9 cellular contexts compared by ENCODE assay signal in genomic region chr7:6576024-6576866, GRCh38. TPM values are rescaled to one million over a fixed set of nuclear protein-coding genes. Genes with fewer than 3 reads are reported as not detected.
A peak's percentile ranks its signal among the peaks of the same experiment; 100 is the strongest.
DNase-seq lines count a peak whose midpoint lies in the region; ATAC-seq and TF ChIP-seq lines count a peak whose summit lies in the region.
"Had no signal": no experiment of that assay in that cellular context is flagged by ENCODE, and none has a peak within 500 bp of the region (broad histone marks: within the 10 kb centered on the region; RNA-seq: fewer than 3 reads in every experiment).

No MANE protein-coding gene starts in this region.

- no peaks in the 10 kb centered on the region for H4K20me1 ChIP-seq in SK-N-SH (ENCODE audit: insufficient read depth)

- WGBS in SK-N-SH (ENCODE audit: low lambda C conversion rate), result 54% methylated on average over 14 of the region's 14 CpGs
- 74% methylated on average over 14 of the region's 14 CpGs for WGBS in right cardiac atrium

- H3K4me1 ChIP-seq in SK-N-SH (ENCODE audit: control insufficient read depth in 1 of 2, insufficient read depth in 2 of 2, low read depth in 1 of 2, low read length in 1 of 2) (peaks cover 0 to 7% of the 10 kb centered on the region in 2 experiments; a peak in 1 of 4 replicates), right cardiac atrium (ENCODE audit: control insufficient read depth, insufficient read depth, low read length) (no peaks in the 10 kb centered on the region), stomach smooth muscle (ENCODE audit: control insufficient read depth, insufficient read depth, low read length) (peaks cover 11% of the 10 kb centered on the region)
- no peaks in the 10 kb centered on the region for H3K4me1 ChIP-seq in effector memory CD4-positive, alpha-beta T cell (ENCODE audit: control insufficient read depth, insufficient read depth, low read length, poor library complexity, severe bottlenecking)

- peaks cover 27% of the 10 kb centered on the region for H3F3A ChIP-seq in SK-N-SH (replicated peaks; ENCODE audit: insufficient read depth)

- POLR2A ChIA-PET in SK-N-SH (lab: Yijun Ruan, JAX), result interaction anchor here (0.9 to 2.7 kb wide), 3 partner anchors 13 to 60 kb away, joined by 3 to 16 read pairs (median 3); partner anchors contain the start of gene INTS15

- DNase-seq in SK-N-SH, result peak; percentile 60
- peak; percentile 50 for DNase-seq in WERI-Rb-1
- DNase-seq in right cardiac atrium, result peak in 1 of 3 donors; percentile 32
- no peak for DNase-seq in effector memory CD4-positive, alpha-beta T cell
- DNase-seq in midbrain (lab: John Stamatoyannopoulos, UW), result no peak

- TF ChIP-seq RAD21 in SK-N-SH (IDR thresholded peaks at IDR 0.05; ENCODE audit: low read length), result no peak

- no peaks in the 10 kb centered on the region for H3K27me3 ChIP-seq in SK-N-SH (ENCODE audit: insufficient read depth)
- H3K27me3 ChIP-seq in WERI-Rb-1 (ENCODE audit: insufficient read depth, low read depth, severe bottlenecking), result no peaks in the 10 kb centered on the region
- H3K27me3 ChIP-seq in right cardiac atrium (ENCODE audit: control insufficient read depth, insufficient read depth), result no peaks in the 10 kb centered on the region
- no peaks in the 10 kb centered on the region for H3K27me3 ChIP-seq in stomach smooth muscle (ENCODE audit: control insufficient read depth in 1 of 2, insufficient read depth in 2 of 2, low read length in 2 of 2)
- no peaks in the 10 kb centered on the region for H3K27me3 ChIP-seq in effector memory CD4-positive, alpha-beta T cell (replicated peaks; ENCODE audit: control insufficient read depth, insufficient read depth, low read length, poor library complexity, severe bottlenecking)

- no peak overlapping the region; the same call in 1 of the 2 replicates for H2AFZ ChIP-seq in SK-N-SH (ENCODE audit: low read depth)

- H3K36me3 ChIP-seq in SK-N-SH (replicated peaks in 1 of 2; ENCODE audit: control insufficient read depth in 1 of 2, insufficient read depth in 2 of 2, low read length in 1 of 2) (peaks cover 7 to 8% of the 10 kb centered on the region in 2 experiments), WERI-Rb-1 (peaks cover 15% of the 10 kb centered on the region; the same call in 1 of the 2 replicates), stomach smooth muscle (ENCODE audit: control insufficient read depth in 2 of 2, insufficient read depth in 2 of 2, low read length in 2 of 2) (peaks cover 10 to 11% of the 10 kb centered on the region in 2 donors)
- peaks cover 4% of the 10 kb centered on the region for H3K36me3 ChIP-seq in effector memory CD4-positive, alpha-beta T cell (ENCODE audit: control insufficient read depth, insufficient read depth, low read length)

- intact Hi-C loops in right cardiac atrium (cut with DNase I), result no loop called here

- H3K27ac ChIP-seq in SK-N-SH (ENCODE audit: low read depth in 2 of 2, low read length in 1 of 2) (no peak overlapping the region), WERI-Rb-1 (peak overlapping the region; percentile 90), right cardiac atrium (ENCODE audit: low read length) (peak overlapping the region; percentile 75), stomach smooth muscle (ENCODE audit: low read length) (no peak overlapping the region)
- H3K27ac ChIP-seq in effector memory CD4-positive, alpha-beta T cell (ENCODE audit: insufficient read depth, low read length, poor library complexity, severe bottlenecking), result no peak overlapping the region

- no peak for TF ChIP-seq EP300 in SK-N-SH (IDR thresholded peaks at IDR 0.05; ENCODE audit: borderline replicate concordance in 1 of 2, low read depth in 1 of 2, low read length in 1 of 2)

- CTCF ChIA-PET in SK-N-SH (lab: Yijun Ruan, JAX), result interaction anchor here (1.2 to 9.7 kb wide), 7 partner anchors 8 to 90 kb away, joined by 5 to 85 read pairs (median 11); partner anchors contain the start of gene INTS15

- H3K4me3 ChIP-seq in SK-N-SH (ENCODE audit: low read depth in 2 of 2, low read length in 1 of 2) (peak overlapping the region; percentile 45 to 51), WERI-Rb-1 (ENCODE audit: low read depth, low read length) (peak overlapping the region; percentile 86), right cardiac atrium (ENCODE audit: low read length) (peak overlapping the region; percentile 92), stomach smooth muscle (ENCODE audit: low read length in 2 of 2) (peak overlapping the region; percentile 35 to 82)
- H3K4me3 ChIP-seq in effector memory CD4-positive, alpha-beta T cell (ENCODE audit: insufficient read depth, low read depth, low read length, poor library complexity, severe bottlenecking), result no peak overlapping the region

- no peaks in the 10 kb centered on the region for H3K9me2 ChIP-seq in SK-N-SH

- TF ChIP-seq CTCF in SK-N-SH (IDR thresholded peaks at IDR 0.05) (no peak), WERI-Rb-1 (IDR thresholded peaks at IDR 0.05; ENCODE audit: low read depth, low read length) (peak; percentile 35)

- ATAC-seq in SK-N-SH treated with all-trans-retinoic acid at 6 μM for 48 hours, result no peak
- no peak for ATAC-seq in right cardiac atrium
- ATAC-seq in HG03280 (IDR thresholded peaks at IDR 0.05; ENCODE audit: unreplicated experiment), result no peak

- peaks cover 13% of the 10 kb centered on the region; the same call in 1 of the 2 replicates for H3K79me2 ChIP-seq in SK-N-SH (ENCODE audit: insufficient read depth)

- no peaks in the 10 kb centered on the region for H3K9me3 ChIP-seq in SK-N-SH
- no peaks in the 10 kb centered on the region for H3K9me3 ChIP-seq in WERI-Rb-1 (ENCODE audit: severe bottlenecking)
- no peaks in the 10 kb centered on the region for H3K9me3 ChIP-seq in right cardiac atrium (ENCODE audit: control insufficient read depth, low read length)
- no peaks in the 10 kb centered on the region for H3K9me3 ChIP-seq in stomach smooth muscle (ENCODE audit: control insufficient read depth in 2 of 2, low read length in 2 of 2)
- no peaks in the 10 kb centered on the region for H3K9me3 ChIP-seq in effector memory CD4-positive, alpha-beta T cell (ENCODE audit: control insufficient read depth, low read length)

- H3K4me2 ChIP-seq in SK-N-SH, result peak overlapping the region; percentile 67

- H3K9ac ChIP-seq in SK-N-SH, result no peak overlapping the region
- peak overlapping the region in 1 of 2 donors; percentile 15 for H3K9ac ChIP-seq in stomach smooth muscle (ENCODE audit: low read length in 2 of 2)

TF ChIP-seq in SK-N-SH, 30 proteins besides CTCF, POLR2A, EP300 and RAD21:
- no peak for TF ChIP-seq RXRA (IDR thresholded peaks at IDR 0.05; ENCODE audit: borderline replicate concordance, low read depth)
- 0 out of 2 replicates have a peak, but pooled peaks have one; percentile 20 for TF ChIP-seq POLR2AphosphoS5 (IDR thresholded peaks at IDR 0.05; ENCODE audit: low read depth, low read length)
TF ChIP-seq in SK-N-SH: peak in this region for 1.

TF ChIP-seq in SK-N-SH treated with all-trans-retinoic acid at 6 μM for 48 hours, 23 proteins besides CTCF, POLR2A, EP300 and RAD21:
- TF ChIP-seq ZFP30 (CRISPR knock-in tag; IDR thresholded peaks at IDR 0.05) (no peak), OSR1 (CRISPR knock-in tag; IDR thresholded peaks at IDR 0.05) (no peak), CSRNP3 (CRISPR knock-in tag; IDR thresholded peaks at IDR 0.05) (no peak), ZC3H10 (CRISPR knock-in tag; IDR thresholded peaks at IDR 0.05) (no peak), ZFP3 (CRISPR knock-in tag; IDR thresholded peaks at IDR 0.05) (no peak), GLIS3 (CRISPR knock-in tag; IDR thresholded peaks at IDR 0.05) (no peak), TOX (CRISPR knock-in tag; IDR thresholded peaks at IDR 0.05; ENCODE audit: borderline replicate concordance) (no peak), SNAI2 (CRISPR knock-in tag; IDR thresholded peaks at IDR 0.05) (no peak)

RNA-seq across cellular contexts. Expression of gene ZDHHC4, which starts 1.0 kb away (rescaled TPM):
- polyA plus RNA-seq in SK-N-SH (2012; rRNA removed), result 169 and 178 TPM in 2 replicates
- 151 and 174 TPM in 2 replicates for polyA plus RNA-seq in SK-N-SH (2012; cell fraction: cytosol; rRNA removed)
- 96.9 and 98.5 TPM in 2 replicates for polyA plus RNA-seq in SK-N-SH (2012; cell fraction: nucleus; rRNA removed)
- 10 to 100 TPM; 43.0 to 51.7 (median 46.3) TPM for total RNA-seq in right cardiac atrium
- polyA plus RNA-seq in right cardiac atrium, result 37.1 TPM

RNA-seq across cellular contexts. Expression of gene INTS15, which starts 13.6 kb away (rescaled TPM):
- polyA plus RNA-seq in SK-N-SH (2012; rRNA removed) (31.3 and 39.1 TPM in 2 replicates), right cardiac atrium (9.4 TPM)
- 23.3 and 29.6 TPM in 2 replicates for polyA plus RNA-seq in SK-N-SH (2012; cell fraction: cytosol; rRNA removed)
- 45.0 and 62.8 TPM in 2 replicates for polyA plus RNA-seq in SK-N-SH (2012; cell fraction: nucleus; rRNA removed)
- 10 to 100 TPM; 15.6 to 18.7 (median 17.3) TPM for total RNA-seq in right cardiac atrium

RNA-seq across cellular contexts. Expression of gene GRID2IP, which starts 25.0 kb away (rescaled TPM):
- polyA plus RNA-seq in SK-N-SH (2012; rRNA removed) (0.03 and 0.06 TPM in 2 replicates), right cardiac atrium (0.05 TPM)
- polyA plus RNA-seq in SK-N-SH (2012; cell fraction: cytosol; rRNA removed), result 0.03 and 0.04 TPM in 2 replicates
- 0.15 and 0.27 TPM in 2 replicates for polyA plus RNA-seq in SK-N-SH (2012; cell fraction: nucleus; rRNA removed)
- under 1 TPM in 2 of 4 donors, not detected in 2; 0.09 to 0.20 TPM for total RNA-seq in right cardiac atrium
- total RNA-seq: LHCN-M2 had no signal

RNA-seq across cellular contexts. Expression of gene ZNF853, which starts 39.2 kb away (rescaled TPM):
- polyA plus RNA-seq in SK-N-SH (2012; rRNA removed) (15.9 and 17.6 TPM in 2 replicates), right cardiac atrium (8.2 TPM)
- 8.4 and 15.2 TPM in 2 replicates for polyA plus RNA-seq in SK-N-SH (2012; cell fraction: cytosol; rRNA removed)
- 7.8 and 8.3 TPM in 2 replicates for polyA plus RNA-seq in SK-N-SH (2012; cell fraction: nucleus; rRNA removed)
- 10 to 100 TPM; 12.4 to 20.6 (median 17.2) TPM for total RNA-seq in right cardiac atrium

Comparison
In these comparisons a context has a peak if more than half of its experiments do, and no peak if none do; other contexts are left out.
1. DNase-seq: peak in SK-N-SH (single experiment) and WERI-Rb-1 (single experiment); none in effector memory CD4-positive, alpha-beta T cell (0 of 3) and midbrain (single experiment).
2. H3K27ac ChIP-seq: peak in WERI-Rb-1 (single experiment) and right cardiac atrium (single experiment); none in SK-N-SH (0 of 2), stomach smooth muscle (single experiment) and effector memory CD4-positive, alpha-beta T cell (single experiment).